ENCODE assay signal across 10 cellular contexts in genomic region chr2:85589982-85590791, GRCh38. TPM values are rescaled to one million over a fixed set of nuclear protein-coding genes. Genes with fewer than 3 reads are reported as not detected.
DNase-seq lines count a peak whose midpoint lies in the region; ATAC-seq and TF ChIP-seq lines count a peak whose summit lies in the region.
"Had no signal": no experiment of that assay in that cellular context is flagged by ENCODE, and none has a peak within 500 bp of the region (broad histone marks: within the 10 kb centered on the region; RNA-seq: fewer than 3 reads in every experiment).

No MANE protein-coding gene starts in this region.

- no peak for TF ChIP-seq CTCF in AG09319 (IDR thresholded peaks at IDR 0.05; ENCODE audit: low read depth, low read length)

- no peaks in the 10 kb centered on the region for H3K36me3 ChIP-seq in naive thymus-derived CD4-positive, alpha-beta T cell (ENCODE audit: control insufficient read depth in 2 of 3, insufficient read depth in 3 of 3, low read length in 3 of 3)
- H3K36me3 ChIP-seq: cardiac muscle cell had no signal

- peaks cover 0 to 4% (median 0%) of the 10 kb centered on the region in 5 donors for H3K36me3 Mint-ChIP-seq in naive thymus-derived CD4-positive, alpha-beta T cell
- H3K36me3 Mint-ChIP-seq in activated naive CD4-positive, alpha-beta T cell treated with anti-CD3 and anti-CD28 coated beads for 36 hours (ENCODE audit: low read depth) = no peaks in the 10 kb centered on the region

- CTCF ChIA-PET in naive thymus-derived CD4-positive, alpha-beta T cell (lab: Charles Lee) = interaction anchor here (0.6 kb wide), 1 partner anchor 791 kb away, joined by 3 read pairs; no protein-coding TSS in a partner anchor
- CTCF ChIA-PET in activated naive CD4-positive, alpha-beta T cell treated with anti-CD3 and anti-CD28 coated beads for 36 hours (lab: Charles Lee) = no interaction called here

- peaks cover 39 to 65% (median 49%) of the 10 kb centered on the region in 7 donors for H3K4me1 Mint-ChIP-seq in naive thymus-derived CD4-positive, alpha-beta T cell
- H3K4me1 Mint-ChIP-seq in activated naive CD4-positive, alpha-beta T cell treated with anti-CD3 and anti-CD28 coated beads for 36 hours (ENCODE audit: low read depth) = peaks cover 28% of the 10 kb centered on the region

- POLR2A ChIA-PET in naive thymus-derived CD4-positive, alpha-beta T cell (lab: Charles Lee) = interaction anchor here (0.8 to 2.1 kb wide), 8 partner anchors 11 to 29 kb away, joined by 3 to 11 read pairs (median 4); partner anchors contain the start of genes C2orf68, GGCX and TMEM150A

- peak overlapping the region in 5 of 9 donors; percentile 17 to 59 (median 23) for H3K27ac Mint-ChIP-seq in naive thymus-derived CD4-positive, alpha-beta T cell
- H3K27ac Mint-ChIP-seq in activated naive CD4-positive, alpha-beta T cell treated with anti-CD3 and anti-CD28 coated beads for 36 hours = no peak overlapping the region

- H3K9me3 ChIP-seq in naive thymus-derived CD4-positive, alpha-beta T cell (ENCODE audit: control insufficient read depth in 2 of 3, low read length in 3 of 3) = no peaks in the 10 kb centered on the region

- peaks cover 14 to 26% of the 10 kb centered on the region in 2 donors for H3K4me1 ChIP-seq in naive thymus-derived CD4-positive, alpha-beta T cell (ENCODE audit: control insufficient read depth in 2 of 2, insufficient read depth in 2 of 2, low read length in 2 of 2)

- H3K4me3 Mint-ChIP-seq in naive thymus-derived CD4-positive, alpha-beta T cell = peak overlapping the region in 1 of 10 donors; percentile 69
- H3K4me3 Mint-ChIP-seq in activated naive CD4-positive, alpha-beta T cell treated with anti-CD3 and anti-CD28 coated beads for 36 hours = no peak overlapping the region

- peaks cover 0 to 2% (median 0%) of the 10 kb centered on the region in 11 donors for H3K9me3 Mint-ChIP-seq in naive thymus-derived CD4-positive, alpha-beta T cell
- H3K9me3 Mint-ChIP-seq in activated naive CD4-positive, alpha-beta T cell treated with anti-CD3 and anti-CD28 coated beads for 36 hours = no peaks in the 10 kb centered on the region

- intact Hi-C loops in naive thymus-derived CD4-positive, alpha-beta T cell (cut with micrococcal nuclease) = no loop called here
- intact Hi-C loops in activated naive CD4-positive, alpha-beta T cell treated with anti-CD3 and anti-CD28 coated beads for 36 hours (cut with micrococcal nuclease) = no loop called here

- no peaks in the 10 kb centered on the region for H3K27me3 ChIP-seq in naive thymus-derived CD4-positive, alpha-beta T cell (ENCODE audit: control insufficient read depth in 2 of 2, insufficient read depth in 2 of 2, low read length in 2 of 2)
- H3K27me3 ChIP-seq: cardiac muscle cell had no signal

- H3K27ac ChIP-seq in naive thymus-derived CD4-positive, alpha-beta T cell (ENCODE audit: low read depth, low read length) = no peak overlapping the region
- H3K27ac ChIP-seq: cardiac muscle cell had no signal

- ATAC-seq in naive thymus-derived CD4-positive, alpha-beta T cell = no peak
- ATAC-seq in HG03045 (IDR thresholded peaks at IDR 0.05; ENCODE audit: unreplicated experiment) = no peak

- DNase-seq in AG09319 (ENCODE audit: extremely low read depth, low read depth) (peak; percentile 51), M059J (ENCODE audit: low read depth) (peak; percentile 82), dermis blood vessel endothelial cell (peak; percentile 91), KG1 (lab: John Stamatoyannopoulos, UW) (no peak), D341Med (ENCODE audit: low spot score) (no peak)
- no peak for DNase-seq in naive thymus-derived CD4-positive, alpha-beta T cell
- DNase-seq in activated naive CD4-positive, alpha-beta T cell treated with anti-CD3 and anti-CD28 coated beads for 36 hours = no peak
- DNase-seq: NCI-H1092 had no signal

- no peak overlapping the region for H3K4me3 ChIP-seq in naive thymus-derived CD4-positive, alpha-beta T cell (ENCODE audit: low read length)
- H3K4me3 ChIP-seq: cardiac muscle cell had no signal

- no peaks in the 10 kb centered on the region for H3K27me3 Mint-ChIP-seq in naive thymus-derived CD4-positive, alpha-beta T cell
- H3K27me3 Mint-ChIP-seq in activated naive CD4-positive, alpha-beta T cell treated with anti-CD3 and anti-CD28 coated beads for 36 hours (ENCODE audit: low read depth) = no peaks in the 10 kb centered on the region

RNA-seq across cellular contexts. Expression of gene RNF181, which starts 5.4 kb away (rescaled TPM):
- 332 and 413 TPM in 2 replicates for total RNA-seq in M059J (2014; rRNA removed; shearing (Covaris generic))
- 151 and 208 TPM in 2 replicates for total RNA-seq in dermis blood vessel endothelial cell
- total RNA-seq in naive thymus-derived CD4-positive, alpha-beta T cell = 100 to 1,000 TPM in 1 of 5 experiments, 10 to 100 TPM in 4; 38.5 to 118 (median 61.4) TPM
- polyA plus RNA-seq in naive thymus-derived CD4-positive, alpha-beta T cell = 100 to 1,000 TPM; 168 to 175 TPM
- 10 to 100 TPM; 86.8 to 96.1 TPM for total RNA-seq in activated naive CD4-positive, alpha-beta T cell treated with anti-CD3 and anti-CD28 coated beads for 36 hours

RNA-seq across cellular contexts. Expression of gene VAMP5, which starts 6.0 kb away (rescaled TPM):
- total RNA-seq in M059J (2014; rRNA removed; shearing (Covaris generic)) = 15.1 and 22.3 TPM in 2 replicates
- 45.3 and 132 TPM in 2 replicates for total RNA-seq in dermis blood vessel endothelial cell
- 10 to 100 TPM; 25.6 to 73.8 (median 35.1) TPM for total RNA-seq in naive thymus-derived CD4-positive, alpha-beta T cell
- polyA plus RNA-seq in naive thymus-derived CD4-positive, alpha-beta T cell = 100 to 1,000 TPM; 115 to 121 TPM
- total RNA-seq in activated naive CD4-positive, alpha-beta T cell treated with anti-CD3 and anti-CD28 coated beads for 36 hours = 10 to 100 TPM; 18.4 to 21.8 TPM

RNA-seq across cellular contexts. Expression of gene TMEM150A, which starts 12.3 kb away (rescaled TPM):
- 2.3 and 3.6 TPM in 2 replicates for total RNA-seq in M059J (2014; rRNA removed; shearing (Covaris generic))
- total RNA-seq in dermis blood vessel endothelial cell = 9.4 and 12.9 TPM in 2 replicates
- total RNA-seq in naive thymus-derived CD4-positive, alpha-beta T cell = 10 to 100 TPM in 3 of 5 experiments, 1 to 10 TPM in 2; 5.1 to 17.8 (median 11.2) TPM
- 10 to 100 TPM; 11.1 to 15.4 TPM for polyA plus RNA-seq in naive thymus-derived CD4-positive, alpha-beta T cell
- total RNA-seq in activated naive CD4-positive, alpha-beta T cell treated with anti-CD3 and anti-CD28 coated beads for 36 hours = under 1 TPM; 0.55 to 0.67 TPM

RNA-seq across cellular contexts. Expression of gene VAMP8, which starts 12.8 kb away (rescaled TPM):
- 0.27 TPM in 1 of 2 replicates, not detected in the other for total RNA-seq in M059J (2014; rRNA removed; shearing (Covaris generic))
- total RNA-seq in dermis blood vessel endothelial cell = 6.8 and 7.5 TPM in 2 replicates
- total RNA-seq in naive thymus-derived CD4-positive, alpha-beta T cell = 100 to 1,000 TPM in 2 of 5 experiments, 10 to 100 TPM in 3; 55.1 to 137 (median 83.2) TPM
- polyA plus RNA-seq in naive thymus-derived CD4-positive, alpha-beta T cell = 100 to 1,000 TPM; 312 to 347 TPM
- 100 to 1,000 TPM in 1 of 2 experiments, 10 to 100 TPM in 1; 98.7 to 102 TPM for total RNA-seq in activated naive CD4-positive, alpha-beta T cell treated with anti-CD3 and anti-CD28 coated beads for 36 hours

RNA-seq across cellular contexts. Expression of gene C2orf68, which starts 21.7 kb away (rescaled TPM):
- 11.9 and 19.1 TPM in 2 replicates for total RNA-seq in M059J (2014; rRNA removed; shearing (Covaris generic))
- 16.9 and 24.7 TPM in 2 replicates for total RNA-seq in dermis blood vessel endothelial cell
- 10 to 100 TPM; 40.9 to 92.1 (median 51.6) TPM for total RNA-seq in naive thymus-derived CD4-positive, alpha-beta T cell
- polyA plus RNA-seq in naive thymus-derived CD4-positive, alpha-beta T cell = 10 to 100 TPM; 24.9 to 26.6 TPM
- total RNA-seq in activated naive CD4-positive, alpha-beta T cell treated with anti-CD3 and anti-CD28 coated beads for 36 hours = 10 to 100 TPM; 29.3 to 31.0 TPM

Comparison
In these comparisons a context has a peak if more than half of its experiments do, and no peak if none do; other contexts are left out.
1. DNase-seq: peak in AG09319 (single experiment), M059J (single experiment) and dermis blood vessel endothelial cell (single experiment); none in naive thymus-derived CD4-positive, alpha-beta T cell (0 of 9), KG1 (single experiment), D341Med (single experiment) and activated naive CD4-positive, alpha-beta T cell treated with anti-CD3 and anti-CD28 coated beads for 36 hours (single experiment).